ENCODE assay signal across 8 cellular contexts in the genomic region with DNA sequence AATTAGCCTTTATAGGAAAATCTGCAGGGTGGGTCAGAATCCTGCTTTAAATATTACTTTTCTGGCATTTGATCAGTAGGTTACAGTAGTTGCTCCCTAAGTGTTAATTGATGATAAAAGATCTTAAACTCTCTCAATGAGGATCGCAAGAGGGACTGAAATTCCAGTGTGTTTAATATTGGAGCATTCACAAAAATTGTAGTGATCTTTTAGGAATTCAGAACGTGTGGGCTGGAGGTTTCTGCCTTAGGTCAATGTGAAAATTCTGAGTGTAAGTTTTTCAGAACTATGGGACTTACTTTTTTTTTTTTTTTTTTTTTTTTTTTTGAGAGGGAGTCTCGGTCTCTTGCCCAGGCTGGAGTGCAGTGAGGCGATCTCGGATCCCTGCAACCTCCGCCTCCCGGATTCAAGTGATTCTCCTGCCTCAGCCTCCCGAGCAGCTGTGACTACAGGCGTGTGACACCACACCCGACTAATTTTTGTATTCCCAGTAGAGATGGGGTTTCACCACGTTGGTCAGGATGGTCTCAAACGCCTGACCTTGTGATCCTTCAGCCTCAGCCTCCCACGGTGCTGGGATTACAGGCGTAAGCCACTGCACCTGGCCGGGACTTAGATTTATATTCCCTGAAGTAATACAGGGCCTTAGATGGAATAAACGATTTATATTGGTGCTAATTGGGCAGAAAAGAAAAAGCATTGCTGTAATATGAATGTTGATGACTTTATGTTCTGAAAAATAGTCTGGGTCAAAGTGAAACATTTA. TPM values are rescaled to one million over a fixed set of nuclear protein-coding genes. Genes with fewer than 3 reads are reported as not detected.
DNase-seq lines count a peak whose midpoint lies in the region; FAIRE-seq and TF ChIP-seq lines count a peak whose summit lies in the region.
"Not testable (repeated sequence)": the region's sequence is repeated elsewhere in the genome, so short reads cannot be mapped to it uniquely, and the experiment has no call there.

No MANE protein-coding gene starts in this region.

- H3F3A ChIP-seq in SU-DHL-6 (ENCODE audit: insufficient read depth), result not testable (repeated sequence)

- not testable (repeated sequence) for FAIRE-seq in astrocyte (lab: Jason Lieb, UNC)

- not testable (repeated sequence) for H3K36me3 ChIP-seq in Karpas-422 (ENCODE audit: insufficient read depth, low read length); SU-DHL-6 (ENCODE audit: low read length); astrocyte (ENCODE audit: insufficient read depth, low read length)

- not testable (repeated sequence) for H3K9me3 Mint-ChIP-seq in astrocyte (ENCODE audit: unreplicated experiment); mesothelial cell of epicardium; osteocyte (ENCODE audit: unreplicated experiment)

- H3K4me3 Mint-ChIP-seq in astrocyte (ENCODE audit: unreplicated experiment), result peak overlapping the region; percentile 96
- H3K4me3 Mint-ChIP-seq in mesothelial cell of epicardium, result peak overlapping the region; percentile 33
- peak overlapping the region; percentile 52 for H3K4me3 Mint-ChIP-seq in osteocyte (ENCODE audit: unreplicated experiment)

- H3K9ac ChIP-seq in Karpas-422 (ENCODE audit: low read length), result peak overlapping the region; percentile 86
- not testable (repeated sequence) for H3K9ac ChIP-seq in SU-DHL-6 (ENCODE audit: low read length); astrocyte (ENCODE audit: low read length)

- not testable (repeated sequence) for H3K27ac Mint-ChIP-seq in astrocyte (ENCODE audit: unreplicated experiment); mesothelial cell of epicardium
- H3K27ac Mint-ChIP-seq in osteocyte (ENCODE audit: unreplicated experiment), result peak overlapping the region; percentile 90

- H3K4me3 ChIP-seq in AG10803 (ENCODE audit: low read length); SU-DHL-6 (ENCODE audit: insufficient read depth, low read length, poor library complexity, severe bottlenecking); astrocyte (ENCODE audit: insufficient read depth, low read depth, low read length): not testable (repeated sequence)
- H3K4me3 ChIP-seq in Karpas-422 (ENCODE audit: low read length), result peak overlapping the region; percentile 86
- H3K4me3 ChIP-seq in epithelial cell of proximal tubule (ENCODE audit: low read depth, low read length), result peak overlapping the region; percentile 80

- not testable (repeated sequence) for H3K27me3 Mint-ChIP-seq in astrocyte (ENCODE audit: low read depth, unreplicated experiment); mesothelial cell of epicardium (ENCODE audit: low read depth); osteocyte (ENCODE audit: unreplicated experiment)

- not testable (repeated sequence) for H3K9me2 ChIP-seq in Karpas-422 (replicated peaks; ENCODE audit: insufficient read depth, low read length); SU-DHL-6 (replicated peaks; ENCODE audit: insufficient read depth, low read length)

- peaks cover 63% of the 10 kb centered on the region for H3K4me1 ChIP-seq in Karpas-422 (ENCODE audit: low read length)
- H3K4me1 ChIP-seq in astrocyte (ENCODE audit: insufficient read depth, low read length), result not testable (repeated sequence)

- not testable (repeated sequence) for H3K36me3 Mint-ChIP-seq in astrocyte (ENCODE audit: low read depth, unreplicated experiment); mesothelial cell of epicardium; osteocyte (ENCODE audit: unreplicated experiment)

- H3K27me3 ChIP-seq in Karpas-422 (ENCODE audit: low read length); SU-DHL-6 (ENCODE audit: low read length); astrocyte (ENCODE audit: insufficient read depth, low read length): not testable (repeated sequence)

- H3K4me2 ChIP-seq in Karpas-422 (ENCODE audit: low read depth, low read length, poor library complexity, severe bottlenecking) (peak overlapping the region; percentile 68), SU-DHL-6 (ENCODE audit: low read depth, low read length, poor library complexity, severe bottlenecking) (peak overlapping the region; percentile 63), astrocyte (ENCODE audit: low read length) (peak overlapping the region; percentile 97)

- H2AFZ ChIP-seq in Karpas-422 (ENCODE audit: low read length); SU-DHL-6 (ENCODE audit: low read depth, low read length, severe bottlenecking); astrocyte (ENCODE audit: low read depth, low read length): not testable (repeated sequence)

- H3K79me2 ChIP-seq in Karpas-422 (ENCODE audit: low read length) (peaks cover 69% of the 10 kb centered on the region), SU-DHL-6 (ENCODE audit: insufficient read depth, low read length) (peaks cover 60% of the 10 kb centered on the region), astrocyte (ENCODE audit: insufficient read depth, low read length) (peaks cover 73% of the 10 kb centered on the region)

- peak overlapping the region; percentile 82 for H3K27ac ChIP-seq in Karpas-422 (ENCODE audit: low read length)
- H3K27ac ChIP-seq in SU-DHL-6 (ENCODE audit: low read depth, low read length); astrocyte (ENCODE audit: low read depth, low read length): not testable (repeated sequence)

- DNase-seq in AG10803 (ENCODE audit: low read depth) (peak; percentile 34), DMS 273 (lab: John Stamatoyannopoulos, UW; ENCODE audit: unreplicated experiment) (peak; percentile 7), Karpas-422 (peak; percentile 55)
- not testable (repeated sequence) for DNase-seq in astrocyte (ENCODE audit: low read depth); epithelial cell of proximal tubule (ENCODE audit: low read depth); mesothelial cell of epicardium (ENCODE audit: low spot score in 2 of 2, unreplicated experiment in 2 of 2); osteocyte (ENCODE audit: extremely low spot score, unreplicated experiment)

- not testable (repeated sequence) for H4K20me1 ChIP-seq in Karpas-422 (ENCODE audit: insufficient read depth, low read depth, low read length); SU-DHL-6 (ENCODE audit: low read depth, low read length)
- peaks cover 63% of the 10 kb centered on the region for H4K20me1 ChIP-seq in astrocyte (ENCODE audit: insufficient read depth, low read length)

- not testable (repeated sequence) for H3K9me3 ChIP-seq in Karpas-422 (ENCODE audit: low read length); SU-DHL-6 (ENCODE audit: insufficient read depth, low read length); astrocyte (ENCODE audit: insufficient read depth, low read depth, low read length)

- TF ChIP-seq CTCF in AG10803 (conservative IDR thresholded peaks at IDR 0.05; ENCODE audit: low read length); SU-DHL-6 (IDR thresholded peaks at IDR 0.05; ENCODE audit: insufficient read depth, low read length, poor library complexity, severe bottlenecking); astrocyte (IDR thresholded peaks at IDR 0.05; ENCODE audit: insufficient read depth, low read depth, low read length); epithelial cell of proximal tubule (conservative IDR thresholded peaks at IDR 0.05; ENCODE audit: low read depth, low read length); mesothelial cell of epicardium (IDR thresholded peaks at IDR 0.05; ENCODE audit: unreplicated experiment); osteocyte (IDR thresholded peaks at IDR 0.05): not testable (repeated sequence)

- H3K4me1 Mint-ChIP-seq in astrocyte (ENCODE audit: low read depth, unreplicated experiment), result peaks cover 11% of the 10 kb centered on the region
- H3K4me1 Mint-ChIP-seq in mesothelial cell of epicardium, result peaks cover 35% of the 10 kb centered on the region
- peaks cover 40% of the 10 kb centered on the region for H3K4me1 Mint-ChIP-seq in osteocyte (ENCODE audit: unreplicated experiment)

RNA-seq across cellular contexts. Expression of gene PDXDC1, which starts 2.3 kb away (rescaled TPM):
- 58.4 and 77.6 TPM in 2 replicates for total RNA-seq in Karpas-422 (2014; rRNA removed; shearing (Covaris generic); ENCODE audit: low replicate concordance)
- 123 and 127 TPM in 2 replicates for total RNA-seq in astrocyte
- 40.7 and 43.9 TPM in 2 replicates for total RNA-seq in epithelial cell of proximal tubule
- 108 to 115 TPM (median 111 TPM) in 3 replicates for total RNA-seq in mesothelial cell of epicardium
- total RNA-seq in osteocyte, result 107 and 109 TPM in 2 replicates

RNA-seq across cellular contexts. Expression of gene NPIPA1, which starts 39.9 kb away (rescaled TPM):
- 44.0 and 74.1 TPM in 2 replicates for total RNA-seq in Karpas-422 (2014; rRNA removed; shearing (Covaris generic); ENCODE audit: low replicate concordance)
- total RNA-seq in astrocyte, result 111 and 114 TPM in 2 replicates
- total RNA-seq in epithelial cell of proximal tubule, result 17.9 and 26.9 TPM in 2 replicates
- total RNA-seq in mesothelial cell of epicardium, result 261 to 262 TPM (median 262 TPM) in 3 replicates
- 148 and 176 TPM in 2 replicates for total RNA-seq in osteocyte

Comparison
In these comparisons a context has a peak if more than half of its experiments do, and no peak if none do; other contexts are left out.
1. H3K4me3 Mint-ChIP-seq: peak in every context shown above with its lines; median percentile 96 in astrocyte; 52 in osteocyte; 33 in mesothelial cell of epicardium.